In the genomic region with DNA sequence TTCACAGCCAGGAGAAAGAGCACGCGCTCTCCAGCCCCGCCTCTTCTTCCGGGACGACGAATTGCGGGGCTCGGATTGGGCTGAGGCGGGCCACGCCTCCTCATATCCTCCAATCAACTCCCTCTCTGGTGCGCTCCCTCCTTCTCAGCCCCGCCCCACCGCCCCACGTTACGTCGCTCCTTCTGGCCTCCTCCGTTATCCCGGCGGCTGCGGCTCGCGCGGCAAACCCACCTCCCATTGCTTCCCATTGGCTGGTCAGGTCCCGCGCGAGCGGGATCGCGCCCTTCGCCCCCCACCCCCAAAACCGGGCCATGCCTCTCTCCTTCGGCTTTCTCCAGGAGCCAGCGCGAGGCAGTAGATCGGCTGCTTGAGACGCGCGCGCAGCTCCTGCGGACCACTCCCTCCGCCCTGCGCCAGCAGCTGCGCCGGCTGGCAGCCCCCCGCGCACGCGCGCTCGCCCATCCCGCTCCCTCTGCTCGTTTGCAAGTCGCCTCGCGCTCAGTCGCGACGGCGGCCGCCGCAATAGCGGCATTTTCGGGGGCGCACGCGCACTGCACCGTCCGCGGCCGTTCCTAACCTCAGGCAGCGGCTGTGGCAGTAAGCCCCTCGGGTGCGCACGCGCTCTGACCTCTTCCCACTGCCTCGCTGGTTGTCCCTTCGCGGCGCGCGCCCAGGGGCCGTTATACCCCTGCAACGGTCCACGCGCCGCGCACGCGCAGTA, we compare ENCODE assay signal across 8 cellular contexts. TPM values are rescaled to one million over a fixed set of nuclear protein-coding genes. Genes with fewer than 3 reads are reported as not detected.
DNase-seq lines count a peak whose midpoint lies in the region; ATAC-seq, FAIRE-seq and TF ChIP-seq lines count a peak whose summit lies in the region.

No MANE protein-coding gene starts in this region.

- H3K9me3 ChIP-seq in H1 (ENCODE audit: insufficient read depth in 2 of 2, low read depth in 1 of 2, low read length in 1 of 2), result no peaks in the 10 kb centered on the region

- peaks cover 22% of the 10 kb centered on the region for H3K23me2 ChIP-seq in H1 (ENCODE audit: low read depth, low read length)

- H3K4me1 ChIP-seq in H1 (replicated peaks in 1 of 4; ENCODE audit: control insufficient read depth in 3 of 4, insufficient read depth in 4 of 4, low read length in 3 of 4), result peaks cover 4 to 16% (median 8%) of the 10 kb centered on the region in 4 experiments

- no peak for TF ChIP-seq CTCF in H1 (IDR thresholded peaks at IDR 0.05; ENCODE audit: control extremely low read depth in 1 of 3, insufficient read depth in 1 of 3, low read depth in 1 of 3, low read length in 3 of 3)

- TF ChIP-seq POLR2A in H1 (IDR thresholded peaks at IDR 0.05; ENCODE audit: control extremely low read depth in 1 of 2, low read depth in 2 of 2, low read length in 2 of 2), result peak; percentile 74 to 81

- H3K79me2 ChIP-seq in H1 (ENCODE audit: control insufficient read depth in 1 of 2, insufficient read depth in 2 of 2, low read length in 2 of 2), result peaks cover 29 to 44% of the 10 kb centered on the region in 2 experiments

- H4K91ac ChIP-seq in H1 (replicated peaks; ENCODE audit: insufficient read length, low read length), result peak overlapping the region; percentile 94

- peaks cover 4% of the 10 kb centered on the region; the same call in 1 of the 2 replicates for H3K79me1 ChIP-seq in H1 (ENCODE audit: low read depth, low read length)

- peak overlapping the region; percentile 98 for H3K18ac ChIP-seq in H1 (ENCODE audit: extremely low read depth, low read length)

- peaks cover 13 to 17% of the 10 kb centered on the region in 2 experiments for H4K20me1 ChIP-seq in H1 (replicated peaks in 1 of 2; ENCODE audit: control insufficient read depth in 1 of 2, insufficient read depth in 2 of 2, low read length in 2 of 2)

- peak overlapping the region; percentile 66 for H3K4ac ChIP-seq in H1 (replicated peaks; ENCODE audit: insufficient read length, low read depth, low read length)

- POLR2A ChIA-PET in H1 (lab: Charles Lee; ENCODE audit: partially characterized antibody), result interaction anchor here (0.8 to 6.1 kb wide), 14 partner anchors 10 to 153 kb away, joined by 3 to 102 read pairs (median 4); a partner anchor contains a TSS

- H3K36me3 ChIP-seq in H1 (ENCODE audit: control insufficient read depth in 2 of 4, insufficient read depth in 4 of 4, low read length in 3 of 4), result no peaks in the 10 kb centered on the region

- no peak overlapping the region for H2BK120ac ChIP-seq in H1 (replicated peaks; ENCODE audit: low read depth, low read length)

- H4K5ac ChIP-seq in H1 (ENCODE audit: insufficient read length, low read depth, low read length), result peak overlapping the region; percentile 89

- H3K23ac ChIP-seq in H1 (ENCODE audit: insufficient read length), result no peak overlapping the region

- peak overlapping the region; percentile 68; the same call in 1 of the 2 replicates for H2BK12ac ChIP-seq in H1 (ENCODE audit: low read depth, low read length)

- peak; percentile 74 for ATAC-seq in GM21381 (IDR thresholded peaks at IDR 0.05; ENCODE audit: unreplicated experiment)
- peak; percentile 82 for ATAC-seq in activated CD8-positive, alpha-beta memory T cell treated with anti-CD3 and anti-CD28 coated beads, Interleukin-2, amount 10 ng/mL, durations not matched to agents 7 days and 5 days

- H3K4me3 Mint-ChIP-seq in activated CD8-positive, alpha-beta memory T cell treated with anti-CD3 and anti-CD28 coated beads, Interleukin-2, amount 10 ng/mL, durations not matched to agents 7 days and 5 days, result peak overlapping the region; percentile 81

- no peaks in the 10 kb centered on the region for H3K9me3 Mint-ChIP-seq in activated CD8-positive, alpha-beta memory T cell treated with anti-CD3 and anti-CD28 coated beads, Interleukin-2, amount 10 ng/mL, durations not matched to agents 7 days and 5 days (ENCODE audit: low read depth)

- H3K14ac ChIP-seq in H1 (ENCODE audit: insufficient read length), result no peak overlapping the region

- H3K4me2 ChIP-seq in H1 (ENCODE audit: insufficient read depth in 1 of 2, low read depth in 2 of 2, low read length in 2 of 2), result peak overlapping the region; percentile 92 to 99

- peaks cover 0 to 1% (median under 1%) of the 10 kb centered on the region in 4 experiments; a peak in 1 of 7 replicates for H3K27me3 ChIP-seq in H1 (replicated peaks in 1 of 4; ENCODE audit: control insufficient read depth in 3 of 4, extremely low read depth in 1 of 4, insufficient read depth in 3 of 4, low read length in 3 of 4)

- peaks cover 22% of the 10 kb centered on the region for H3K4me1 Mint-ChIP-seq in activated CD8-positive, alpha-beta memory T cell treated with anti-CD3 and anti-CD28 coated beads, Interleukin-2, amount 10 ng/mL, durations not matched to agents 7 days and 5 days

- H3K56ac ChIP-seq in H1 (replicated peaks; ENCODE audit: insufficient read length, low read depth, low read length), result peak overlapping the region; percentile 89

- H3K27me3 Mint-ChIP-seq in activated CD8-positive, alpha-beta memory T cell treated with anti-CD3 and anti-CD28 coated beads, Interleukin-2, amount 10 ng/mL, durations not matched to agents 7 days and 5 days, result no peaks in the 10 kb centered on the region

- H3K27ac Mint-ChIP-seq in activated CD8-positive, alpha-beta memory T cell treated with anti-CD3 and anti-CD28 coated beads, Interleukin-2, amount 10 ng/mL, durations not matched to agents 7 days and 5 days, result peak overlapping the region; percentile 88

- H3K9ac ChIP-seq in H1 (replicated peaks in 1 of 4; ENCODE audit: extremely low read depth in 1 of 4, low read depth in 3 of 4, low read length in 3 of 4), result peak overlapping the region; percentile 63 to 99 (median 96)

- peak overlapping the region; percentile 74 to 88 (median 84) for H3K4me3 ChIP-seq in H1 (ENCODE audit: extremely low read depth in 1 of 4, insufficient read depth in 2 of 4, low read depth in 3 of 4, low read length in 4 of 4)

- no peak for TF ChIP-seq RAD21 in H1 (IDR thresholded peaks at IDR 0.05 in 1 of 2, conservative IDR thresholded peaks at IDR 0.05 in 1 of 2; ENCODE audit: low read depth in 2 of 2, low read length in 2 of 2)

- CTCF ChIA-PET in activated CD8-positive, alpha-beta memory T cell treated with anti-CD3 and anti-CD28 coated beads, Interleukin-2, amount 10 ng/mL, durations not matched to agents 7 days and 5 days (lab: Charles Lee), result interaction anchor here (0.7 to 1.7 kb wide), 4 partner anchors 85 to 176 kb away, joined by 3 to 7 read pairs (median 3); no protein-coding TSS in a partner anchor
- CTCF ChIA-PET in H1 (lab: Charles Lee; ENCODE audit: partially characterized antibody), result interaction anchor here (0.6 to 1.6 kb wide), 4 partner anchors 104 to 176 kb away, joined by 3 to 5 read pairs (median 4); no protein-coding TSS in a partner anchor

- H2BK5ac ChIP-seq in H1 (ENCODE audit: low read depth, low read length), result peak overlapping the region; percentile 96

- H4K8ac ChIP-seq in H1 (ENCODE audit: extremely low read depth, insufficient read depth, low read length), result peak overlapping the region; percentile 98

- no peak overlapping the region; the same call in 1 of the 2 replicates for H2AK5ac ChIP-seq in H1 (ENCODE audit: low read depth, low read length)

- no peak for TF ChIP-seq EP300 in H1 (IDR thresholded peaks at IDR 0.05; ENCODE audit: borderline replicate concordance in 1 of 2, low read depth in 2 of 2, low read length in 2 of 2)

- 0 out of 2 replicates have a peak overlapping the region, but pooled peaks have one; percentile 72 for H2BK15ac ChIP-seq in H1 (ENCODE audit: low read length)

- peaks cover 4% of the 10 kb centered on the region for H3K36me3 Mint-ChIP-seq in activated CD8-positive, alpha-beta memory T cell treated with anti-CD3 and anti-CD28 coated beads, Interleukin-2, amount 10 ng/mL, durations not matched to agents 7 days and 5 days

- DNase-seq in COLO668 (lab: John Stamatoyannopoulos, UW; ENCODE audit: unreplicated experiment) (peak; percentile 99), HTR-8/SVneo (ENCODE audit: insufficient read length, low spot score) (peak; percentile 93), NOMO-1 treated with DMSO at 0.1 percent for 48 hours (lab: John Stamatoyannopoulos, UW; ENCODE audit: unreplicated experiment) (peak; percentile 98), H1 (ENCODE audit: low read depth in 1 of 2, low spot score in 2 of 2) (peak; percentile 95), mesenteric fat pad (ENCODE audit: low spot score) (peak; percentile 98)
- DNase-seq in activated CD8-positive, alpha-beta memory T cell treated with anti-CD3 and anti-CD28 coated beads, Interleukin-2, amount 10 ng/mL, durations not matched to agents 7 days and 5 days, result peak; percentile 98
- DNase-seq in stimulated activated CD8-positive, alpha-beta memory T cell treated with anti-CD3 and anti-CD28 coated beads, Interleukin-15, amount 100 ng/mL, for 24 hours (ENCODE audit: low read depth), result peak; percentile 86

- WGBS in H1 (ENCODE audit: extremely low coverage in 1 of 2, insufficient coverage in 1 of 2, insufficient read length in 1 of 2, insufficient replicate concordance in 2 of 2, low coverage in 1 of 2, low lambda C conversion rate in 2 of 2, missing lambda C conversion rate in 1 of 2), 2 experiments, result 2% methylated on average over 55 of the region's 89 CpGs; no CpG with 5 or more reads in 1 of the 2 experiments

- H3K27ac ChIP-seq in H1 (ENCODE audit: low read depth, low read length), result peak overlapping the region; percentile 95

- peak; percentile 97 for FAIRE-seq in HTR-8/SVneo (lab: Jason Lieb, UNC)
- FAIRE-seq in H1 (lab: Jason Lieb, UNC), result peak; percentile 63

- H2AFZ ChIP-seq in H1 (ENCODE audit: low read length), result no peak overlapping the region

- H2BK20ac ChIP-seq in H1 (ENCODE audit: low read length), result no peak overlapping the region

RNA-seq across cellular contexts. Expression of a gene that starts 0.5 kb away (rescaled TPM):
- 10 to 100 TPM; 31.7 to 35.0 TPM for total RNA-seq in activated CD8-positive, alpha-beta memory T cell treated with anti-CD3 and anti-CD28 coated beads, Interleukin-2, amount 10 ng/mL, durations not matched to agents 7 days and 5 days
- 62.2 and 64.5 TPM in 2 replicates for total RNA-seq in H1 (2021; fragmentation: NEBNext Ultra II Directional; extraction: Animal tissue kit (Norgen Biotek cat#: 25700))
- 29.7 and 32.0 TPM in 2 replicates for polyA plus RNA-seq in H1 (2011; rRNA removed)
- 20.2 TPM for polyA plus RNA-seq in H1 (2011; cell fraction: cytosol; rRNA removed)
- polyA plus RNA-seq in H1 (2011; cell fraction: nucleus; rRNA removed), result 32.5 TPM
- 30.6 to 36.0 TPM (median 33.4 TPM) in 4 replicates for polyA plus RNA-seq in H1 (2012, experiment 1 of 2)
- 4.1 TPM for polyA plus RNA-seq in H1 (2012, experiment 2 of 2)
- 33.6 TPM for polyA plus RNA-seq in H1 (2013, experiment 1 of 2)
- polyA plus RNA-seq in H1 (2013, experiment 2 of 2), result 30.9 TPM
- polyA minus RNA-seq in H1 (2011; rRNA and poly(A)+ RNA removed), result 60.3 and 66.3 TPM in 2 replicates
- 34.9 TPM for polyA minus RNA-seq in H1 (2011; cell fraction: cytosol; rRNA and poly(A)+ RNA removed)
- 78.8 TPM for polyA minus RNA-seq in H1 (2011; cell fraction: nucleus; rRNA and poly(A)+ RNA removed)
- total RNA-seq in mesenteric fat pad, result 53.3 TPM

RNA-seq across cellular contexts. Expression of a gene that starts 9.6 kb away (rescaled TPM):
- 100 to 1,000 TPM; 134 to 139 TPM for total RNA-seq in activated CD8-positive, alpha-beta memory T cell treated with anti-CD3 and anti-CD28 coated beads, Interleukin-2, amount 10 ng/mL, durations not matched to agents 7 days and 5 days
- total RNA-seq in H1 (2021; fragmentation: NEBNext Ultra II Directional; extraction: Animal tissue kit (Norgen Biotek cat#: 25700)), result 195 and 205 TPM in 2 replicates
- polyA plus RNA-seq in H1 (2011; rRNA removed), result 211 and 314 TPM in 2 replicates
- polyA plus RNA-seq in H1 (2011; cell fraction: cytosol; rRNA removed), result 183 TPM
- polyA plus RNA-seq in H1 (2011; cell fraction: nucleus; rRNA removed), result 172 TPM
- polyA plus RNA-seq in H1 (2012, experiment 1 of 2), result 204 to 246 TPM (median 221 TPM) in 4 replicates
- polyA plus RNA-seq in H1 (2012, experiment 2 of 2), result 496 TPM
- 196 TPM for polyA plus RNA-seq in H1 (2013, experiment 1 of 2)
- polyA plus RNA-seq in H1 (2013, experiment 2 of 2), result 195 TPM
- 50.4 and 60.7 TPM in 2 replicates for polyA minus RNA-seq in H1 (2011; rRNA and poly(A)+ RNA removed)
- polyA minus RNA-seq in H1 (2011; cell fraction: cytosol; rRNA and poly(A)+ RNA removed), result 76.3 TPM
- polyA minus RNA-seq in H1 (2011; cell fraction: nucleus; rRNA and poly(A)+ RNA removed), result 54.4 TPM
- total RNA-seq in mesenteric fat pad, result 228 TPM

Comparison
In these comparisons a context has a peak if more than half of its experiments do, and no peak if none do; other contexts are left out.
1. Peak in every context shown above with its lines: DNase-seq, ATAC-seq, H3K4me3 ChIP-seq and H3K27ac ChIP-seq.